Comparison of ENCODE assay signal across 8 cellular contexts in genomic region chr18:24138884-24139616, GRCh38. TPM values are rescaled to one million over a fixed set of nuclear protein-coding genes. Genes with fewer than 3 reads are reported as not detected.
DNase-seq lines count a peak whose midpoint lies in the region; ATAC-seq lines count a peak whose summit lies in the region.

Gene CABYR (plus strand): TSS chr18:24139062. CDS start chr18:24143115, 4,053 bp downstream.

- peak; percentile 93 for ATAC-seq in GM19372 (IDR thresholded peaks at IDR 0.05; ENCODE audit: low read depth, unreplicated experiment)
- peak; percentile 72 for ATAC-seq in HG03558 (IDR thresholded peaks at IDR 0.05; ENCODE audit: extremely low read depth, unreplicated experiment)

- H3K9me3 Mint-ChIP-seq in activated naive CD8-positive, alpha-beta T cell (ENCODE audit: low read depth): no peaks in the 10 kb centered on the region

- H3K27ac Mint-ChIP-seq in activated naive CD8-positive, alpha-beta T cell: peak within 1 kb of the TSS; percentile 7

- peak within 1 kb of the TSS; percentile 64 for H3K27ac ChIP-seq in substantia nigra (ENCODE audit: low read depth, low read length, poor library complexity, severe bottlenecking)

- peaks cover 9% of the 10 kb centered on the region for H3K27me3 Mint-ChIP-seq in activated naive CD8-positive, alpha-beta T cell

- peak within 1 kb of the TSS; percentile 90 for H3K4me3 Mint-ChIP-seq in activated naive CD8-positive, alpha-beta T cell

- DNase-seq in CD1c-positive myeloid dendritic cell (ENCODE audit: extremely low spot score) (peak; percentile 93), SHP77 treated with DMSO at 0.1 percent for 48 hours (lab: John Stamatoyannopoulos, UW) (peak; percentile 64), glomerular visceral epithelial cell (ENCODE audit: extremely low spot score) (peak; percentile 95), occipital lobe (lab: John Stamatoyannopoulos, UW) (peak; percentile 79), substantia nigra (lab: John Stamatoyannopoulos, UW) (peak; percentile 7 to 91 (median 69))

- peaks cover 2% of the 10 kb centered on the region for H3K36me3 Mint-ChIP-seq in activated naive CD8-positive, alpha-beta T cell

- peaks cover 21% of the 10 kb centered on the region for H3K4me1 Mint-ChIP-seq in activated naive CD8-positive, alpha-beta T cell (ENCODE audit: low read depth)

RNA-seq across cellular contexts. Expression of gene CABYR, which starts in this region (rescaled TPM):
- total RNA-seq in occipital lobe: 34.6 TPM

Comparison
In these comparisons a context has a peak if more than half of its experiments do, and no peak if none do; other contexts are left out.
1. Peak in every context shown above with its lines: DNase-seq, ATAC-seq and H3K27ac ChIP-seq.